ENCODE assay signal across 9 cellular contexts in genomic region chr11:13183094-13183825, GRCh38.
DNase-seq lines count a peak whose midpoint lies in the region; ATAC-seq lines count a peak whose summit lies in the region.
"Had no signal": no experiment of that assay in that cellular context is flagged by ENCODE, and none has a peak within 500 bp of the region (broad histone marks: within the 10 kb centered on the region; RNA-seq: fewer than 3 reads in every experiment).

No MANE protein-coding gene starts in this region.

- peak; percentile 41 to 51 for ATAC-seq in activated T-cell treated with anti-CD3 and anti-CD28 coated beads, Interleukin-2, amount 50 U/mL, for 4 hours
- ATAC-seq in sciatic nerve (peak; percentile 74), HG03025 (IDR thresholded peaks at IDR 0.05; ENCODE audit: low FRiP score, unreplicated experiment) (no peak)

- peak overlapping the region; percentile 4 for H3K4me3 Mint-ChIP-seq in activated T-cell treated with anti-CD3 and anti-CD28 coated beads, Interleukin-2, amount 50 U/mL, for 4 hours
- H3K4me3 Mint-ChIP-seq: dendritic cell treated with granulocyte-macrophage colony-stimulating factor and Interleukin-4, amounts not matched to agents 40 ng/mL and 50 ng/mL, for 4 days had no signal

- peaks cover 10% of the 10 kb centered on the region for H3K27me3 Mint-ChIP-seq in activated T-cell treated with anti-CD3 and anti-CD28 coated beads, Interleukin-2, amount 50 U/mL, for 4 hours (ENCODE audit: low read depth)

- no peak for DNase-seq in activated T-cell treated with anti-CD3 and anti-CD28 coated beads, Interleukin-2, amount 50 U/mL, for 4 hours
- DNase-seq in activated T-cell treated with anti-CD3 and anti-CD28 coated beads for 4 hours: no peak
- peak; percentile 20 for DNase-seq in HuH-7 (ENCODE audit: low spot score)
- DNase-seq in SKM-1 treated with dmso at 0.1 percent for 144 hours (lab: John Stamatoyannopoulos, UW; ENCODE audit: unreplicated experiment): peak; percentile 31
- DNase-seq in fibroblast of peridontal ligament (ENCODE audit: extremely low read depth): peak; percentile 69
- DNase-seq in sciatic nerve (ENCODE audit: low spot score): no peak
- DNase-seq in activated effector memory CD4-positive, alpha-beta T cell treated with Interleukin-2 at 50 U/mL for 16 hours: no peak

- H3K4me1 Mint-ChIP-seq in activated T-cell treated with anti-CD3 and anti-CD28 coated beads, Interleukin-2, amount 50 U/mL, for 4 hours (ENCODE audit: low read depth): no peaks in the 10 kb centered on the region

- H3K9me3 Mint-ChIP-seq in activated T-cell treated with anti-CD3 and anti-CD28 coated beads, Interleukin-2, amount 50 U/mL, for 4 hours: peaks cover 10% of the 10 kb centered on the region

- H3K36me3 Mint-ChIP-seq in activated T-cell treated with anti-CD3 and anti-CD28 coated beads, Interleukin-2, amount 50 U/mL, for 4 hours (ENCODE audit: insufficient read depth): no peaks in the 10 kb centered on the region

- intact Hi-C loops in sciatic nerve (cut with DNase I): no loop called here

Comparison
In these comparisons a context has a peak if more than half of its experiments do, and no peak if none do; other contexts are left out.
1. DNase-seq: peak in HuH-7 (single experiment), SKM-1 treated with dmso at 0.1 percent for 144 hours (single experiment) and fibroblast of peridontal ligament (single experiment); none in activated T-cell treated with anti-CD3 and anti-CD28 coated beads, Interleukin-2, amount 50 U/mL, for 4 hours (single experiment), activated T-cell treated with anti-CD3 and anti-CD28 coated beads for 4 hours (single experiment), sciatic nerve (single experiment) and activated effector memory CD4-positive, alpha-beta T cell treated with Interleukin-2 at 50 U/mL for 16 hours (single experiment).